Comparison of ENCODE assay signal across 4 cellular contexts in genomic region chr2:34159891-34160290, GRCh38.
"Had no signal": no experiment of that assay in that cellular context is flagged by ENCODE, and none has a peak within 500 bp of the region (broad histone marks: within the 10 kb centered on the region; RNA-seq: fewer than 3 reads in every experiment).

No MANE protein-coding gene starts in this region.

- H3K27ac ChIP-seq: HL-60 had no signal

- H3K4me3 ChIP-seq: K562 had no signal

- DNase-seq: IMR-90, KBM-7 had no signal
